1 cellular context compared by ENCODE assay signal in the genomic region with DNA sequence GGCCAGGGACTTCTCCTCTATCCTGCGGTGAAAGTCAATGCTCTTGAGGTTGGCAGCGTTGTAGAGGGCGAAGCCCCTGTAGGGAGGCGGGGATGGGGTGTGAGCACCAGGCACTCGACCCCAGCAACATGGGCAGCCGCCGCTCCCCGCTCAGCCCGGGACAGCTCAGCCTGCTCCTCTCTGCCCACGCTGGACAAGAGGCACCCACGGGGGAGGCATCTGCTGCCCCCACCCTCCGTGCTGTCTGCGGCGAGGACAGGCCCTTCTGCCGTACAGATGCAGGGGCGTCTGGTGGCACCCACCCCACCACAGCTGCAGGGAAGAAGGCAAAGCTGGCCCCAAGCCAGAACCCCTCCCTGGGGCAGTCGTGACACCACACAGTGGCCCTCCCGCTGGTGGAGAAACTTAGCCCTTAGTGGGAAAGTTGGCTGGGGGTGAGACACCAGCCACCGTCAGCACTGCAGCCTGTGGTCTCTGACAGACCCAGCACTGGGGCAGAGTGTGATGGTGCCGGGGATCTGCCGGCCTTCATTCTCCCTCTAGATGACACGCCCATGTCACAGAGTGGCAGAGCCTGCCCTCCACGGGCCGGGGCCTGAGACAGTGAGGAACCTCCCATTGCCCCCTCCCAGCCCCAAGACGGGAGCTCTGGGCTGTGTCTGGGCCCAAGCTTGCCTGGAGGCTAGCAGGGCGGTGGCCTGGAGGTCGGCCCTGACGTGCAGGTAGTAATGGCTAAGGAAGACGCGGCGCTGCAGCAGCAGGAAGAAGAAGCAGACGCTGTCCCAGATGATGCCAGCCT.
TF ChIP-seq lines count a peak whose summit lies in the region.

No MANE protein-coding gene starts in this region.

TF ChIP-seq in HepG2, 621 proteins besides CTCF, POLR2A, EP300 and RAD21:
- TF ChIP-seq AGO2 (optimal IDR thresholded peaks at IDR 0.05; ENCODE audit: low read depth, low read length) (peak; percentile 63), MIXL1 (CRISPR knock-in tag; IDR thresholded peaks at IDR 0.05) (no peak)
